10 cellular contexts compared by ENCODE assay signal in the genomic region with DNA sequence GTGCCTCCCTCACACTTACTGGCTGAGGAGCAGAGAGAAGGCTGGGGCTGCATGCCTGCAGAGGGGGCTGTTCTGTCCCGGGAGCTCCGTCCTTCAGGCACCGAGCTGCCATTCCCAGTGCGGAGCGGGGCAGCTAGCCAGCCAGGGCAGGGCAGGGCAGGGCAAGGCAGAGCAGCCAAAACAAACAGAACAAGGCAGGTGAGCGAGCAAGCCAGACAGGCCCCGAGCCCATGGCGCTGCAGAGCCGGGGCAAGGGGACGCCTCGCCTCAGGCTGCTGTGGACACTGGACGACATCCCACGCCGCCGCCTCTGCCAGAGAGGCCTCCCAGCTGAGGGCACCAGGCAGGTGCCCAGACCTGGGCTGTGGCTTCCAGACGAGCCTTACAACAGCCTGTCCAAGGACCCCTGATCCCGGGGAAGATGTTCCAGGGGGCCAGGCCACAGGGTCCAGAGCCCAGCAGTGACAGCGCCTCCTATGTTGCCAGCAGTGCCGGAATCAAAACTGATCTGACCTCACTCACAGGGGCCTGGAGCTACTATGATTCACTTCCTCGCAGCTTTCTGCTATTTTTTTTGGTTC. TPM values are rescaled to one million over a fixed set of nuclear protein-coding genes. Genes with fewer than 3 reads are reported as not detected.
A peak's percentile ranks its signal among the peaks of the same experiment; 100 is the strongest.
DNase-seq lines count a peak whose midpoint lies in the region; ATAC-seq and TF ChIP-seq lines count a peak whose summit lies in the region.
"Had no signal": no experiment of that assay in that cellular context is flagged by ENCODE, and none has a peak within 500 bp of the region (broad histone marks: within the 10 kb centered on the region; RNA-seq: fewer than 3 reads in every experiment).

No MANE protein-coding gene starts in this region.

- no peak overlapping the region for H3K4ac ChIP-seq in mesendoderm (ENCODE audit: low read depth, low read length)

- peak; percentile 30 for TF ChIP-seq CTCF in epithelial cell of proximal tubule (conservative IDR thresholded peaks at IDR 0.05; ENCODE audit: low read depth, low read length)

- no peak for DNase-seq in activated naive CD4-positive, alpha-beta T cell treated with anti-CD3 and anti-CD28 coated beads, Interleukin-2, amount 10 ng/mL, durations not matched to agents 7 days and 5 days
- DNase-seq in activated naive CD4-positive, alpha-beta T cell (lab: John Stamatoyannopoulos, UW) = no peak
- DNase-seq in epithelial cell of proximal tubule (ENCODE audit: low read depth) (no peak), mesendoderm (peak; percentile 30), aorta (peak in 1 of 2 donors; percentile 61)
- DNase-seq: NCI-H1417 treated with DMSO at 0.1 percent for 48 hours, SHP77 treated with DMSO at 0.1 percent for 48 hours had no signal

- CTCF ChIA-PET in activated naive CD4-positive, alpha-beta T cell treated with anti-CD3 and anti-CD28 coated beads, Interleukin-2, amount 10 ng/mL, durations not matched to agents 7 days and 5 days (lab: Charles Lee) = interaction anchor here (1.2 kb wide), 1 partner anchor 60 kb away, joined by 3 read pairs; no protein-coding TSS in a partner anchor

- H3K4me3 Mint-ChIP-seq in activated naive CD4-positive, alpha-beta T cell treated with anti-CD3 and anti-CD28 coated beads, Interleukin-2, amount 10 ng/mL, durations not matched to agents 7 days and 5 days = no peak overlapping the region

- H3K79me2 ChIP-seq in mesendoderm (ENCODE audit: control insufficient read depth, insufficient read depth, low read length) = no peaks in the 10 kb centered on the region

- no peaks in the 10 kb centered on the region for H3K9me3 ChIP-seq in aorta (ENCODE audit: control insufficient read depth, low read length)

- H2BK5ac ChIP-seq in mesendoderm (ENCODE audit: low read length) = no peak overlapping the region

- no peaks in the 10 kb centered on the region for H3K79me1 ChIP-seq in mesendoderm (ENCODE audit: low read length)

- ATAC-seq in aorta (ENCODE audit: low FRiP score) (peak; percentile 27), GM21576 (IDR thresholded peaks at IDR 0.05; ENCODE audit: unreplicated experiment) (no peak), GM21717 (IDR thresholded peaks at IDR 0.05; ENCODE audit: unreplicated experiment) (no peak), GM18511 (IDR thresholded peaks at IDR 0.05; ENCODE audit: unreplicated experiment) (no peak)

- no peak overlapping the region for H3K4me2 ChIP-seq in mesendoderm (ENCODE audit: low read length)

- H2AK5ac ChIP-seq in mesendoderm (ENCODE audit: low read length) = no peak overlapping the region

- WGBS in mesendoderm (ENCODE audit: extremely low coverage, insufficient coverage, low lambda C conversion rate) = no CpG with 5 or more reads among the region's 20 CpGs
- 32 to 35% methylated on average over 20 of the region's 20 CpGs for WGBS in aorta, 2 donors

- peak overlapping the region; percentile 19 for H3K56ac ChIP-seq in mesendoderm (ENCODE audit: low read length)

- H3K18ac ChIP-seq in mesendoderm (ENCODE audit: low read length) = no peak overlapping the region

- H4K8ac ChIP-seq in mesendoderm (ENCODE audit: low read depth, low read length) = no peak overlapping the region

- H3K36me3 ChIP-seq in mesendoderm (ENCODE audit: control insufficient read depth, insufficient read depth, low read length) (no peaks in the 10 kb centered on the region), aorta (ENCODE audit: control insufficient read depth in 1 of 2, insufficient read depth in 2 of 2, low read length in 1 of 2) (peaks cover 0 to 9% of the 10 kb centered on the region in 2 donors)

- H3K4me1 ChIP-seq in mesendoderm (ENCODE audit: control insufficient read depth, low read depth, low read length) = peaks cover 5% of the 10 kb centered on the region
- no peaks in the 10 kb centered on the region for H3K4me1 ChIP-seq in aorta (ENCODE audit: control insufficient read depth in 1 of 2, insufficient read depth in 2 of 2, low read length in 2 of 2)

- H4K5ac ChIP-seq in mesendoderm (ENCODE audit: low read length) = no peak overlapping the region

- H3K4me1 Mint-ChIP-seq in activated naive CD4-positive, alpha-beta T cell treated with anti-CD3 and anti-CD28 coated beads, Interleukin-2, amount 10 ng/mL, durations not matched to agents 7 days and 5 days = no peaks in the 10 kb centered on the region

- intact Hi-C loops in aorta (cut with DNase I) = no loop called here

- no peak overlapping the region for H3K27ac ChIP-seq in mesendoderm (ENCODE audit: low read depth, low read length)
- H3K27ac ChIP-seq in aorta (ENCODE audit: low read depth in 1 of 2, low read length in 2 of 2) = peak overlapping the region; percentile 8 to 62

- H3K27me3 Mint-ChIP-seq in activated naive CD4-positive, alpha-beta T cell treated with anti-CD3 and anti-CD28 coated beads, Interleukin-2, amount 10 ng/mL, durations not matched to agents 7 days and 5 days = no peaks in the 10 kb centered on the region

- peak overlapping the region; percentile 35 for H3K27ac Mint-ChIP-seq in activated naive CD4-positive, alpha-beta T cell treated with anti-CD3 and anti-CD28 coated beads, Interleukin-2, amount 10 ng/mL, durations not matched to agents 7 days and 5 days

- H3K23ac ChIP-seq in mesendoderm (ENCODE audit: low read length) = no peak overlapping the region

- H2BK15ac ChIP-seq in mesendoderm (replicated peaks; ENCODE audit: low read depth) = no peak overlapping the region

- no peaks in the 10 kb centered on the region for H3K9me3 Mint-ChIP-seq in activated naive CD4-positive, alpha-beta T cell treated with anti-CD3 and anti-CD28 coated beads, Interleukin-2, amount 10 ng/mL, durations not matched to agents 7 days and 5 days

- H3K4me3 ChIP-seq in epithelial cell of proximal tubule (ENCODE audit: low read depth, low read length) (no peak overlapping the region), mesendoderm (ENCODE audit: low read length) (no peak overlapping the region), aorta (ENCODE audit: low read length in 2 of 2) (no peak overlapping the region)

- H3K27me3 ChIP-seq in mesendoderm (ENCODE audit: insufficient read depth, low read length, poor library complexity) (no peaks in the 10 kb centered on the region), aorta (ENCODE audit: control insufficient read depth in 1 of 2, insufficient read depth in 2 of 2, low read length in 1 of 2) (no peaks in the 10 kb centered on the region)

- no peak overlapping the region for H3K9ac ChIP-seq in mesendoderm (ENCODE audit: low read length)

- peaks cover 38% of the 10 kb centered on the region for H3K36me3 Mint-ChIP-seq in activated naive CD4-positive, alpha-beta T cell treated with anti-CD3 and anti-CD28 coated beads, Interleukin-2, amount 10 ng/mL, durations not matched to agents 7 days and 5 days

- no peak overlapping the region for H2BK120ac ChIP-seq in mesendoderm (ENCODE audit: low read depth, low read length)

RNA-seq across cellular contexts. Expression of gene NDST2, which starts 8.2 kb away (rescaled TPM):
- total RNA-seq in epithelial cell of proximal tubule (10.3 and 12.3 TPM in 2 replicates), aorta (10 to 100 TPM; 31.9 to 55.6 TPM)
- 7.4 TPM for polyA plus RNA-seq in mesendoderm (2013, experiment 1 of 2)
- polyA plus RNA-seq in mesendoderm (2013, experiment 2 of 2) = 8.0 TPM
- 10 to 100 TPM in 1 of 2 donors, 1 to 10 TPM in 1; 2.1 to 23.2 TPM for polyA plus RNA-seq in aorta

RNA-seq across cellular contexts. Expression of gene ZSWIM8, which starts 34.2 kb away (rescaled TPM):
- total RNA-seq in epithelial cell of proximal tubule (31.5 and 40.3 TPM in 2 replicates), aorta (100 to 1,000 TPM; 116 to 137 TPM)
- 20.4 TPM for polyA plus RNA-seq in mesendoderm (2013, experiment 1 of 2)
- 22.1 TPM for polyA plus RNA-seq in mesendoderm (2013, experiment 2 of 2)
- 100 to 1,000 TPM in 1 of 2 donors, 10 to 100 TPM in 1; 75.1 to 314 TPM for polyA plus RNA-seq in aorta

RNA-seq across cellular contexts. Expression of gene CHCHD1, which starts 37.8 kb away (rescaled TPM):
- 62.5 and 89.8 TPM in 2 replicates for total RNA-seq in epithelial cell of proximal tubule
- polyA plus RNA-seq in mesendoderm (2013, experiment 1 of 2) = 149 TPM
- 149 TPM for polyA plus RNA-seq in mesendoderm (2013, experiment 2 of 2)
- 10 to 100 TPM; 13.2 to 13.7 TPM for total RNA-seq in aorta
- 10 to 100 TPM; 30.2 to 58.9 TPM for polyA plus RNA-seq in aorta

RNA-seq across cellular contexts. Expression of gene CAMK2G, which starts 54.8 kb away (rescaled TPM):
- 15.2 and 17.0 TPM in 2 replicates for total RNA-seq in epithelial cell of proximal tubule
- polyA plus RNA-seq in mesendoderm (2013, experiment 1 of 2) = 13.0 TPM
- 13.1 TPM for polyA plus RNA-seq in mesendoderm (2013, experiment 2 of 2)
- 10 to 100 TPM; 70.6 to 76.7 TPM for total RNA-seq in aorta
- polyA plus RNA-seq in aorta = 10 to 100 TPM; 37.1 to 70.9 TPM
